ENCODE assay signal across 1 cellular context in the genomic region with DNA sequence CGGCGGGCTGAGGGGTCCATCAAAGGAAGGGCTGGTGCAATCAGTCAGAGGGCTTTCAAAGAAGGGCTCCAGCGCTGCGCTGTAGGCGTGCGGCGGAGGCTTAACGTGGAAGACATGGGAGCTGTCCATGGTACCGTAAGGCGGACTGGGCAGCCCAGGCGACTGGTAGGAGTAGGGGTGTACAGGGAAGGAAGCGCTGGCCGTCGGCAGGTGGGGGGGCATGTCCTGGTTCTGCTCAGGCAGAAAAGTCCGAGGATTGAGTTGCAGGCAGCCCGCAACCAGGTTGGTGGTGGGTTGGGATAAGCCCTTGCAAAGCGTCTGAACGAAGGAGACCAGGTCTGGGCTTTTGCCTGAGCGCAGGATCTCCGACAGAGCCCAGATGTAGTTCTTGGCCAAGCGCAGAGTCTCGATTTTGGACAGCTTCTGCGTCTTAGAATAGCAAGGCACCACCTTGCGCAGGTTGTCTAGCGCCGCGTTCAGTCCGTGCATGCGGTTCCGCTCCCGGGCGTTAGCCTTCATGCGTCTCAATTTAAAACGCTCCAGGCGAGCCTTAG.
TF ChIP-seq lines count a peak whose summit lies in the region.

No MANE protein-coding gene starts in this region.

TF ChIP-seq in HepG2, 621 proteins besides CTCF, POLR2A, EP300 and RAD21 (continued from another document and continues in another):
- TF ChIP-seq, protein P1, sequence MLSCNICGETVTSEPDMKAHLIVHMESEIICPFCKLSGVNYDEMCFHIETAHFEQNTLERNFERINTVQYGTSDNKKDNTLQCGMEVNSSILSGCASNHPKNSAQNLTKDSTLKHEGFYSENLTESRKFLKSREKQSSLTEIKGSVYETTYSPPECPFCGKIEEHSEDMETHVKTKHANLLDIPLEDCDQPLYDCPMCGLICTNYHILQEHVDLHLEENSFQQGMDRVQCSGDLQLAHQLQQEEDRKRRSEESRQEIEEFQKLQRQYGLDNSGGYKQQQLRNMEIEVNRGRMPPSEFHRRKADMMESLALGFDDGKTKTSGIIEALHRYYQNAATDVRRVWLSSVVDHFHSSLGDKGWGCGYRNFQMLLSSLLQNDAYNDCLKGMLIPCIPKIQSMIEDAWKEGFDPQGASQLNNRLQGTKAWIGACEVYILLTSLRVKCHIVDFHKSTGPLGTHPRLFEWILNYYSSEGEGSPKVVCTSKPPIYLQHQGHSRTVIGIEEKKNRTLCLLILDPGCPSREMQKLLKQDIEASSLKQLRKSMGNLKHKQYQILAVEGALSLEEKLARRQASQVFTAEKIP (CRISPR knock-in tag; IDR thresholded peaks at IDR 0.05; ENCODE audit: borderline replicate concordance) = no peak
- peak; percentile 91; the same call in 1 of the 2 replicates for TF ChIP-seq ZNF790 (CRISPR knock-in tag; IDR thresholded peaks at IDR 0.05; ENCODE audit: borderline replicate concordance)
- no peak for TF ChIP-seq BHLHE40 (IDR thresholded peaks at IDR 0.05; ENCODE audit: low read length)
- TF ChIP-seq FOXM1 (CRISPR knock-in tag; IDR thresholded peaks at IDR 0.05) = peak; percentile 88; the same call in 1 of the 2 replicates
- no peak; the same call in 1 of the 2 replicates for TF ChIP-seq TAF1 (CRISPR knock-in tag; IDR thresholded peaks at IDR 0.05)
- no peak for TF ChIP-seq ZNF34 (CRISPR knock-in tag; IDR thresholded peaks at IDR 0.05; ENCODE audit: borderline replicate concordance)
- no peak for TF ChIP-seq MBD4 (IDR thresholded peaks at IDR 0.05; ENCODE audit: borderline replicate concordance, low read length)
- no peak for TF ChIP-seq CCAR2 (optimal IDR thresholded peaks at IDR 0.05; ENCODE audit: low read depth, low read length)
- peak; percentile 83; the same call in 1 of the 2 replicates for TF ChIP-seq REPIN1 (CRISPR knock-in tag; IDR thresholded peaks at IDR 0.05; ENCODE audit: borderline replicate concordance, low read depth)
- TF ChIP-seq, protein P2, sequence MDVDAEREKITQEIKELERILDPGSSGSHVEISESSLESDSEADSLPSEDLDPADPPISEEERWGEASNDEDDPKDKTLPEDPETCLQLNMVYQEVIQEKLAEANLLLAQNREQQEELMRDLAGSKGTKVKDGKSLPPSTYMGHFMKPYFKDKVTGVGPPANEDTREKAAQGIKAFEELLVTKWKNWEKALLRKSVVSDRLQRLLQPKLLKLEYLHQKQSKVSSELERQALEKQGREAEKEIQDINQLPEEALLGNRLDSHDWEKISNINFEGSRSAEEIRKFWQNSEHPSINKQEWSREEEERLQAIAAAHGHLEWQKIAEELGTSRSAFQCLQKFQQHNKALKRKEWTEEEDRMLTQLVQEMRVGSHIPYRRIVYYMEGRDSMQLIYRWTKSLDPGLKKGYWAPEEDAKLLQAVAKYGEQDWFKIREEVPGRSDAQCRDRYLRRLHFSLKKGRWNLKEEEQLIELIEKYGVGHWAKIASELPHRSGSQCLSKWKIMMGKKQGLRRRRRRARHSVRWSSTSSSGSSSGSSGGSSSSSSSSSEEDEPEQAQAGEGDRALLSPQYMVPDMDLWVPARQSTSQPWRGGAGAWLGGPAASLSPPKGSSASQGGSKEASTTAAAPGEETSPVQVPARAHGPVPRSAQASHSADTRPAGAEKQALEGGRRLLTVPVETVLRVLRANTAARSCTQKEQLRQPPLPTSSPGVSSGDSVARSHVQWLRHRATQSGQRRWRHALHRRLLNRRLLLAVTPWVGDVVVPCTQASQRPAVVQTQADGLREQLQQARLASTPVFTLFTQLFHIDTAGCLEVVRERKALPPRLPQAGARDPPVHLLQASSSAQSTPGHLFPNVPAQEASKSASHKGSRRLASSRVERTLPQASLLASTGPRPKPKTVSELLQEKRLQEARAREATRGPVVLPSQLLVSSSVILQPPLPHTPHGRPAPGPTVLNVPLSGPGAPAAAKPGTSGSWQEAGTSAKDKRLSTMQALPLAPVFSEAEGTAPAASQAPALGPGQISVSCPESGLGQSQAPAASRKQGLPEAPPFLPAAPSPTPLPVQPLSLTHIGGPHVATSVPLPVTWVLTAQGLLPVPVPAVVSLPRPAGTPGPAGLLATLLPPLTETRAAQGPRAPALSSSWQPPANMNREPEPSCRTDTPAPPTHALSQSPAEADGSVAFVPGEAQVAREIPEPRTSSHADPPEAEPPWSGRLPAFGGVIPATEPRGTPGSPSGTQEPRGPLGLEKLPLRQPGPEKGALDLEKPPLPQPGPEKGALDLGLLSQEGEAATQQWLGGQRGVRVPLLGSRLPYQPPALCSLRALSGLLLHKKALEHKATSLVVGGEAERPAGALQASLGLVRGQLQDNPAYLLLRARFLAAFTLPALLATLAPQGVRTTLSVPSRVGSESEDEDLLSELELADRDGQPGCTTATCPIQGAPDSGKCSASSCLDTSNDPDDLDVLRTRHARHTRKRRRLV (CRISPR knock-in tag; IDR thresholded peaks at IDR 0.05) = no peak
- TF ChIP-seq ARID2 (CRISPR knock-in tag; IDR thresholded peaks at IDR 0.05; ENCODE audit: borderline replicate concordance) = no peak
- TF ChIP-seq, protein P3, sequence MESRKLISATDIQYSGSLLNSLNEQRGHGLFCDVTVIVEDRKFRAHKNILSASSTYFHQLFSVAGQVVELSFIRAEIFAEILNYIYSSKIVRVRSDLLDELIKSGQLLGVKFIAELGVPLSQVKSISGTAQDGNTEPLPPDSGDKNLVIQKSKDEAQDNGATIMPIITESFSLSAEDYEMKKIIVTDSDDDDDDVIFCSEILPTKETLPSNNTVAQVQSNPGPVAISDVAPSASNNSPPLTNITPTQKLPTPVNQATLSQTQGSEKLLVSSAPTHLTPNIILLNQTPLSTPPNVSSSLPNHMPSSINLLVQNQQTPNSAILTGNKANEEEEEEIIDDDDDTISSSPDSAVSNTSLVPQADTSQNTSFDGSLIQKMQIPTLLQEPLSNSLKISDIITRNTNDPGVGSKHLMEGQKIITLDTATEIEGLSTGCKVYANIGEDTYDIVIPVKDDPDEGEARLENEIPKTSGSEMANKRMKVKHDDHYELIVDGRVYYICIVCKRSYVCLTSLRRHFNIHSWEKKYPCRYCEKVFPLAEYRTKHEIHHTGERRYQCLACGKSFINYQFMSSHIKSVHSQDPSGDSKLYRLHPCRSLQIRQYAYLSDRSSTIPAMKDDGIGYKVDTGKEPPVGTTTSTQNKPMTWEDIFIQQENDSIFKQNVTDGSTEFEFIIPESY (CRISPR knock-in tag; IDR thresholded peaks at IDR 0.05) = no peak
- peak; percentile 65; the same call in 1 of the 2 replicates for TF ChIP-seq ZNF552 (CRISPR knock-in tag; IDR thresholded peaks at IDR 0.05; ENCODE audit: borderline replicate concordance)
- peak; percentile 81; the same call in 1 of the 2 replicates for TF ChIP-seq CHCHD3 (CRISPR knock-in tag; IDR thresholded peaks at IDR 0.05)
- TF ChIP-seq, protein P4, sequence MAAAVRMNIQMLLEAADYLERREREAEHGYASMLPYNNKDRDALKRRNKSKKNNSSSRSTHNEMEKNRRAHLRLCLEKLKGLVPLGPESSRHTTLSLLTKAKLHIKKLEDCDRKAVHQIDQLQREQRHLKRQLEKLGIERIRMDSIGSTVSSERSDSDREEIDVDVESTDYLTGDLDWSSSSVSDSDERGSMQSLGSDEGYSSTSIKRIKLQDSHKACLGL (CRISPR knock-in tag; IDR thresholded peaks at IDR 0.05) = peak; percentile 80
- TF ChIP-seq, protein P5, sequence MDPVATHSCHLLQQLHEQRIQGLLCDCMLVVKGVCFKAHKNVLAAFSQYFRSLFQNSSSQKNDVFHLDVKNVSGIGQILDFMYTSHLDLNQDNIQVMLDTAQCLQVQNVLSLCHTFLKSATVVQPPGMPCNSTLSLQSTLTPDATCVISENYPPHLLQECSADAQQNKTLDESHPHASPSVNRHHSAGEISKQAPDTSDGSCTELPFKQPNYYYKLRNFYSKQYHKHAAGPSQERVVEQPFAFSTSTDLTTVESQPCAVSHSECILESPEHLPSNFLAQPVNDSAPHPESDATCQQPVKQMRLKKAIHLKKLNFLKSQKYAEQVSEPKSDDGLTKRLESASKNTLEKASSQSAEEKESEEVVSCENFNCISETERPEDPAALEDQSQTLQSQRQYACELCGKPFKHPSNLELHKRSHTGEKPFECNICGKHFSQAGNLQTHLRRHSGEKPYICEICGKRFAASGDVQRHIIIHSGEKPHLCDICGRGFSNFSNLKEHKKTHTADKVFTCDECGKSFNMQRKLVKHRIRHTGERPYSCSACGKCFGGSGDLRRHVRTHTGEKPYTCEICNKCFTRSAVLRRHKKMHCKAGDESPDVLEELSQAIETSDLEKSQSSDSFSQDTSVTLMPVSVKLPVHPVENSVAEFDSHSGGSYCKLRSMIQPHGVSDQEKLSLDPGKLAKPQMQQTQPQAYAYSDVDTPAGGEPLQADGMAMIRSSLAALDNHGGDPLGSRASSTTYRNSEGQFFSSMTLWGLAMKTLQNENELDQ (CRISPR knock-in tag; IDR thresholded peaks at IDR 0.05; ENCODE audit: borderline replicate concordance) = peak; percentile 97
- no peak for TF ChIP-seq KDM6A (CRISPR knock-in tag; IDR thresholded peaks at IDR 0.05; ENCODE audit: low read depth)
- no peak for TF ChIP-seq HNRNPK (IDR thresholded peaks at IDR 0.05; ENCODE audit: low read depth, low read length, poor library complexity, severe bottlenecking)
- TF ChIP-seq, protein P6, sequence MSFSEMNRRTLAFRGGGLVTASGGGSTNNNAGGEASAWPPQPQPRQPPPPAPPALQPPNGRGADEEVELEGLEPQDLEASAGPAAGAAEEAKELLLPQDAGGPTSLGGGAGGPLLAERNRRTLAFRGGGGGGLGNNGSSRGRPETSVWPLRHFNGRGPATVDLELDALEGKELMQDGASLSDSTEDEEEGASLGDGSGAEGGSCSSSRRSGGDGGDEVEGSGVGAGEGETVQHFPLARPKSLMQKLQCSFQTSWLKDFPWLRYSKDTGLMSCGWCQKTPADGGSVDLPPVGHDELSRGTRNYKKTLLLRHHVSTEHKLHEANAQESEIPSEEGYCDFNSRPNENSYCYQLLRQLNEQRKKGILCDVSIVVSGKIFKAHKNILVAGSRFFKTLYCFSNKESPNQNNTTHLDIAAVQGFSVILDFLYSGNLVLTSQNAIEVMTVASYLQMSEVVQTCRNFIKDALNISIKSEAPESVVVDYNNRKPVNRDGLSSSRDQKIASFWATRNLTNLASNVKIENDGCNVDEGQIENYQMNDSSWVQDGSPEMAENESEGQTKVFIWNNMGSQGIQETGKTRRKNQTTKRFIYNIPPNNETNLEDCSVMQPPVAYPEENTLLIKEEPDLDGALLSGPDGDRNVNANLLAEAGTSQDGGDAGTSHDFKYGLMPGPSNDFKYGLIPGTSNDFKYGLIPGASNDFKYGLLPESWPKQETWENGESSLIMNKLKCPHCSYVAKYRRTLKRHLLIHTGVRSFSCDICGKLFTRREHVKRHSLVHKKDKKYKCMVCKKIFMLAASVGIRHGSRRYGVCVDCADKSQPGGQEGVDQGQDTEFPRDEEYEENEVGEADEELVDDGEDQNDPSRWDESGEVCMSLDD (CRISPR knock-in tag; IDR thresholded peaks at IDR 0.05; ENCODE audit: borderline replicate concordance) = peak; percentile 83; the same call in 1 of the 2 replicates
- TF ChIP-seq ZBTB8A (CRISPR knock-in tag; IDR thresholded peaks at IDR 0.05; ENCODE audit: borderline replicate concordance, low read depth) = no peak
- TF ChIP-seq, protein P7, sequence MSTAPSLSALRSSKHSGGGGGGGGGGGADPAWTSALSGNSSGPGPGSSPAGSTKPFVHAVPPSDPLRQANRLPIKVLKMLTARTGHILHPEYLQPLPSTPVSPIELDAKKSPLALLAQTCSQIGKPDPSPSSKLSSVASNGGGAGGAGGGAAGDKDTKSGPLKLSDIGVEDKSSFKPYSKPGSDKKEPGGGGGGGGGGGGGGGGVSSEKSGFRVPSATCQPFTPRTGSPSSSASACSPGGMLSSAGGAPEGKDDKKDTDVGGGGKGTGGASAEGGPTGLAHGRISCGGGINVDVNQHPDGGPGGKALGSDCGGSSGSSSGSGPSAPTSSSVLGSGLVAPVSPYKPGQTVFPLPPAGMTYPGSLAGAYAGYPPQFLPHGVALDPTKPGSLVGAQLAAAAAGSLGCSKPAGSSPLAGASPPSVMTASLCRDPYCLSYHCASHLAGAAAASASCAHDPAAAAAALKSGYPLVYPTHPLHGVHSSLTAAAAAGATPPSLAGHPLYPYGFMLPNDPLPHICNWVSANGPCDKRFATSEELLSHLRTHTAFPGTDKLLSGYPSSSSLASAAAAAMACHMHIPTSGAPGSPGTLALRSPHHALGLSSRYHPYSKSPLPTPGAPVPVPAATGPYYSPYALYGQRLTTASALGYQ (CRISPR knock-in tag; IDR thresholded peaks at IDR 0.05) = peak; percentile 72; the same call in 1 of the 2 replicates
- no peak for TF ChIP-seq SRSF1 (optimal IDR thresholded peaks at IDR 0.05; ENCODE audit: low read depth, low read length)
- TF ChIP-seq, protein P8, sequence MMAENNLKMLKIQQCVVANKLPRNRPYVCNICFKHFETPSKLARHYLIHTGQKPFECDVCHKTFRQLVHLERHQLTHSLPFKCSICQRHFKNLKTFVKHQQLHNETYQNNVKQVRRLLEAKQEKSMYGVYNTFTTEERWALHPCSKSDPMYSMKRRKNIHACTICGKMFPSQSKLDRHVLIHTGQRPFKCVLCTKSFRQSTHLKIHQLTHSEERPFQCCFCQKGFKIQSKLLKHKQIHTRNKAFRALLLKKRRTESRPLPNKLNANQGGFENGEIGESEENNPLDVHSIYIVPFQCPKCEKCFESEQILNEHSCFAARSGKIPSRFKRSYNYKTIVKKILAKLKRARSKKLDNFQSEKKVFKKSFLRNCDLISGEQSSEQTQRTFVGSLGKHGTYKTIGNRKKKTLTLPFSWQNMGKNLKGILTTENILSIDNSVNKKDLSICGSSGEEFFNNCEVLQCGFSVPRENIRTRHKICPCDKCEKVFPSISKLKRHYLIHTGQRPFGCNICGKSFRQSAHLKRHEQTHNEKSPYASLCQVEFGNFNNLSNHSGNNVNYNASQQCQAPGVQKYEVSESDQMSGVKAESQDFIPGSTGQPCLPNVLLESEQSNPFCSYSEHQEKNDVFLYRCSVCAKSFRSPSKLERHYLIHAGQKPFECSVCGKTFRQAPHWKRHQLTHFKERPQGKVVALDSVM (CRISPR knock-in tag; IDR thresholded peaks at IDR 0.05) = no peak
- peak; percentile 81; the same call in 1 of the 2 replicates for TF ChIP-seq ZFP41 (CRISPR knock-in tag; IDR thresholded peaks at IDR 0.05; ENCODE audit: borderline replicate concordance)
- no peak for TF ChIP-seq PRPF4 (IDR thresholded peaks at IDR 0.05; ENCODE audit: low read depth, low read length, poor library complexity, severe bottlenecking)
- TF ChIP-seq PAWR (CRISPR knock-in tag; IDR thresholded peaks at IDR 0.05; ENCODE audit: borderline replicate concordance) = no peak
- TF ChIP-seq FIP1L1 (IDR thresholded peaks at IDR 0.05; ENCODE audit: borderline replicate concordance, insufficient read depth, low read depth, low read length) = no peak
- TF ChIP-seq SNRNP70 (IDR thresholded peaks at IDR 0.05; ENCODE audit: low read depth, low read length) = no peak
- no peak for TF ChIP-seq ZEB1 (IDR thresholded peaks at IDR 0.05; ENCODE audit: insufficient replicate concordance, low read depth)
- TF ChIP-seq, protein P9, sequence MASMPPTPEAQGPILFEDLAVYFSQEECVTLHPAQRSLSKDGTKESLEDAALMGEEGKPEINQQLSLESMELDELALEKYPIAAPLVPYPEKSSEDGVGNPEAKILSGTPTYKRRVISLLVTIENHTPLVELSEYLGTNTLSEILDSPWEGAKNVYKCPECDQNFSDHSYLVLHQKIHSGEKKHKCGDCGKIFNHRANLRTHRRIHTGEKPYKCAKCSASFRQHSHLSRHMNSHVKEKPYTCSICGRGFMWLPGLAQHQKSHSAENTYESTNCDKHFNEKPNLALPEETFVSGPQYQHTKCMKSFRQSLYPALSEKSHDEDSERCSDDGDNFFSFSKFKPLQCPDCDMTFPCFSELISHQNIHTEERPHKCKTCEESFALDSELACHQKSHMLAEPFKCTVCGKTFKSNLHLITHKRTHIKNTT (CRISPR knock-in tag; IDR thresholded peaks at IDR 0.05) = no peak
- TF ChIP-seq SOX6 (IDR thresholded peaks at IDR 0.05) = no peak
- no peak for TF ChIP-seq SOX6 (CRISPR knock-in tag; IDR thresholded peaks at IDR 0.05)
